Comparison of ENCODE assay signal across 15 cellular contexts in genomic region chr16:77037696-77038347, GRCh38.
"Had no signal": no experiment of that assay in that cellular context is flagged by ENCODE, and none has a peak within 500 bp of the region (broad histone marks: within the 10 kb centered on the region; RNA-seq: fewer than 3 reads in every experiment).

No MANE protein-coding gene starts in this region.

- H3K36me3 ChIP-seq: colonic mucosa, heart left ventricle, neural progenitor cell, ovary, right atrium auricular region had no signal

- H3K27me3 ChIP-seq: colonic mucosa, heart left ventricle, neural progenitor cell, ovary, right atrium auricular region had no signal

- H3K4me3 ChIP-seq: colonic mucosa, heart left ventricle, neural progenitor cell, ovary, right atrium auricular region had no signal

- H3K27ac ChIP-seq: colonic mucosa, heart left ventricle, neural progenitor cell, ovary, right atrium auricular region had no signal

- H3K4me2 ChIP-seq: neural progenitor cell had no signal

- DNase-seq: colonic mucosa; dermis blood vessel endothelial cell; foreskin melanocyte; heart left ventricle; hippocampal formation; kidney glomerular epithelial cell; mammary epithelial cell; natural killer cell; nucleus accumbens; ovary; small intestine; stimulated activated CD4-positive, alpha-beta T cell treated with anti-CD3 and anti-CD28 coated beads, Interleukin-2, amount 100 ng/mL, for 48 hours; stimulated activated naive CD4-positive, alpha-beta T cell treated with Interleukin-2 at 50 U/mL for 16 hours had no signal

- H3K4me1 ChIP-seq: colonic mucosa, heart left ventricle, neural progenitor cell, right atrium auricular region had no signal

- H3K9ac ChIP-seq: neural progenitor cell had no signal
